Comparison of ENCODE assay signal across 11 cellular contexts in genomic region chr9:112029921-112030444, GRCh38.
DNase-seq lines count a peak whose midpoint lies in the region; ATAC-seq, FAIRE-seq and TF ChIP-seq lines count a peak whose summit lies in the region.
"Had no signal": no experiment of that assay in that cellular context is flagged by ENCODE, and none has a peak within 500 bp of the region (broad histone marks: within the 10 kb centered on the region; RNA-seq: fewer than 3 reads in every experiment).

No MANE protein-coding gene starts in this region.

- TF ChIP-seq RAD21 in HepG2 (CRISPR knock-in tag; IDR thresholded peaks at IDR 0.05), result no peak

- H3K4me1 ChIP-seq in HepG2 (ENCODE audit: insufficient read depth, low read length) (peaks cover 24% of the 10 kb centered on the region), gastroesophageal sphincter (peaks cover 2 to 18% (median 3%) of the 10 kb centered on the region in 3 donors)

- WGBS in HepG2 (ENCODE audit: low lambda C conversion rate), result 64% methylated on average over 3 of the region's 3 CpGs
- 48 to 61% methylated on average over 2 to 3 of the region's 3 CpGs for WGBS in gastroesophageal sphincter (ENCODE audit: low coverage in 1 of 2), 2 donors

- H3K27ac ChIP-seq in HepG2 (ENCODE audit: extremely low read length, insufficient read depth, low read length), result no peak overlapping the region
- no peak overlapping the region for H3K27ac ChIP-seq in gastroesophageal sphincter

- POLR2A ChIA-PET in HepG2 (lab: Yijun Ruan, JAX), result no interaction called here

- H3K79me2 ChIP-seq in HepG2 (ENCODE audit: insufficient read depth, low read length), result no peaks in the 10 kb centered on the region

- no peak overlapping the region for H3K9ac ChIP-seq in HepG2 (ENCODE audit: insufficient read depth, low read depth, low read length)

- DNase-seq in AG10803 (ENCODE audit: low read depth) (peak; percentile 72), HPDE6-E6E7 (ENCODE audit: extremely low spot score) (peak; percentile 84), astrocyte of the hippocampus (ENCODE audit: low read depth, low spot score) (peak; percentile 85), HepG2 (ENCODE audit: low spot score) (peak; percentile 43), NCI-H1694 (lab: John Stamatoyannopoulos, UW) (no peak)
- DNase-seq in activated T-cell treated with anti-CD3 and anti-CD28 coated beads, Interleukin-2, amount 50 U/mL, for 1 hour, result no peak
- DNase-seq: cerebellar nuclear complex, COR-L47, NCI-H1417 treated with DMSO at 0.1 percent for 48 hours had no signal

- TF ChIP-seq EP300 in HepG2 (IDR thresholded peaks at IDR 0.05; ENCODE audit: low read depth in 2 of 2, low read length in 2 of 2) (peak in 1 of 2 experiments; percentile 27; a peak in 1 of 4 replicates), HepG2 (CRISPR knock-in tag; IDR thresholded peaks at IDR 0.05; ENCODE audit: borderline replicate concordance) (no peak), gastroesophageal sphincter (IDR thresholded peaks at IDR 0.05) (no peak)

- H3K27me3 ChIP-seq in HepG2 (ENCODE audit: control insufficient read depth in 1 of 2, insufficient read depth in 2 of 2, low read length in 2 of 2) (no peaks in the 10 kb centered on the region), gastroesophageal sphincter (no peaks in the 10 kb centered on the region)

- TF ChIP-seq CTCF in AG10803 (conservative IDR thresholded peaks at IDR 0.05; ENCODE audit: low read length) (no peak), HepG2 (CRISPR knock-in tag; IDR thresholded peaks at IDR 0.05) (no peak), gastroesophageal sphincter (IDR thresholded peaks at IDR 0.05) (no peak)

- no peak overlapping the region for H2AFZ ChIP-seq in HepG2 (ENCODE audit: low read length)

- no peak overlapping the region for H3K4me3 ChIP-seq in AG10803 (ENCODE audit: low read length)
- no peak overlapping the region for H3K4me3 ChIP-seq in HepG2 (replicated peaks in 1 of 3; ENCODE audit: insufficient read depth in 1 of 3, low read depth in 2 of 3, low read length in 3 of 3)
- H3K4me3 ChIP-seq in gastroesophageal sphincter, result no peak overlapping the region

- H3K36me3 ChIP-seq in HepG2 (replicated peaks in 1 of 2; ENCODE audit: control insufficient read depth in 1 of 2, insufficient read depth in 2 of 2, low read length in 2 of 2) (no peaks in the 10 kb centered on the region), gastroesophageal sphincter (no peaks in the 10 kb centered on the region)

- H3K4me2 ChIP-seq in HepG2 (ENCODE audit: low read depth, low read length), result 0 out of 2 replicates have a peak overlapping the region, but pooled peaks have one; percentile 36

- H3K9me3 ChIP-seq in HepG2 (ENCODE audit: low read length), result no peaks in the 10 kb centered on the region
- H3K9me3 ChIP-seq in gastroesophageal sphincter, result no peaks in the 10 kb centered on the region

- ATAC-seq in HepG2, result no peak
- ATAC-seq in HG03025 (IDR thresholded peaks at IDR 0.05; ENCODE audit: low FRiP score, unreplicated experiment), result no peak
- ATAC-seq in gastroesophageal sphincter, result no peak

- no peak for FAIRE-seq in HepG2 (lab: Jason Lieb, UNC)

- intact Hi-C loops in HepG2 (cut with micrococcal nuclease; ENCODE audit: unreplicated experiment), result no loop called here

- H4K20me1 ChIP-seq in HepG2 (ENCODE audit: insufficient read depth, low read length), result no peaks in the 10 kb centered on the region; the same call in 1 of the 2 replicates

- BruUV-seq in HepG2 (replicated peaks; lab: Mats Ljungman, UMichigan), result no TSS peak

- no peak for TF ChIP-seq POLR2A in HepG2 (IDR thresholded peaks at IDR 0.05; ENCODE audit: insufficient read depth in 1 of 2, low read depth in 2 of 2, low read length in 2 of 2)
- no peak for TF ChIP-seq POLR2A in gastroesophageal sphincter (IDR thresholded peaks at IDR 0.05)

- in situ Hi-C loops in HepG2 (cut with HindIII; ENCODE audit: extremely low pct_ligation_motif_present, low pct_unique_long_range_greater_than_20kb), result no loop called here

- CTCF ChIA-PET in HepG2 (lab: Yijun Ruan, JAX; ENCODE audit: low intra/inter-chr PET ratio, low total read pairs), result no interaction called here

TF ChIP-seq in HepG2, 621 proteins besides CTCF, POLR2A, EP300 and RAD21 (continues in another document):
- no peak for TF ChIP-seq ZBTB34 (CRISPR knock-in tag; IDR thresholded peaks at IDR 0.05)
- peak; percentile 70; the same call in 1 of the 2 replicates for TF ChIP-seq ZNF652 (CRISPR knock-in tag; IDR thresholded peaks at IDR 0.05; ENCODE audit: borderline replicate concordance, low read depth)
- TF ChIP-seq ZNF362 (CRISPR knock-in tag; IDR thresholded peaks at IDR 0.05; ENCODE audit: borderline replicate concordance), result peak; percentile 66; the same call in 1 of the 2 replicates
- TF ChIP-seq FOXA3 (CRISPR knock-in tag; IDR thresholded peaks at IDR 0.05), result peak; percentile 77
- no peak for TF ChIP-seq SOX6 (IDR thresholded peaks at IDR 0.05)
- peak; percentile 19; the same call in 1 of the 2 replicates for TF ChIP-seq SOX6 (CRISPR knock-in tag; IDR thresholded peaks at IDR 0.05)
- no peak for TF ChIP-seq SNAPC2 (CRISPR knock-in tag; IDR thresholded peaks at IDR 0.05)
- TF ChIP-seq FOXP1 (IDR thresholded peaks at IDR 0.05), result no peak
- peak; percentile 20; the same call in 1 of the 2 replicates for TF ChIP-seq FOXP1 (CRISPR knock-in tag; IDR thresholded peaks at IDR 0.05)
- peak; percentile 41; the same call in 1 of the 2 replicates for TF ChIP-seq BCL6 (CRISPR knock-in tag; IDR thresholded peaks at IDR 0.05)
- peak; percentile 25; the same call in 1 of the 2 replicates for TF ChIP-seq CEBPB (IDR thresholded peaks at IDR 0.05; ENCODE audit: borderline replicate concordance, low read depth, low read length)
- TF ChIP-seq REXO4 (CRISPR knock-in tag; IDR thresholded peaks at IDR 0.05; ENCODE audit: borderline replicate concordance), result no peak
- TF ChIP-seq DNMT1 (CRISPR knock-in tag; IDR thresholded peaks at IDR 0.05), result no peak
- TF ChIP-seq HMG20A (CRISPR knock-in tag; IDR thresholded peaks at IDR 0.05; ENCODE audit: borderline replicate concordance), result peak; percentile 24; the same call in 1 of the 2 replicates
- 0 out of 2 replicates have a peak, but pooled peaks have one; percentile 30 for TF ChIP-seq ARID5B (CRISPR knock-in tag; IDR thresholded peaks at IDR 0.05)
- TF ChIP-seq TEAD3 (CRISPR knock-in tag; optimal IDR thresholded peaks at IDR 0.05; ENCODE audit: borderline replicate concordance), result peak; percentile 72

Comparison
In these comparisons a context has a peak if more than half of its experiments do, and no peak if none do; other contexts are left out.
1. DNase-seq: peak in AG10803 (single experiment), HPDE6-E6E7 (single experiment), astrocyte of the hippocampus (single experiment) and HepG2 (single experiment); none in NCI-H1694 (single experiment) and activated T-cell treated with anti-CD3 and anti-CD28 coated beads, Interleukin-2, amount 50 U/mL, for 1 hour (single experiment).